8 cellular contexts compared by ENCODE assay signal in genomic region chr5:43603535-43604363, GRCh38. TPM values are rescaled to one million over a fixed set of nuclear protein-coding genes. Genes with fewer than 3 reads are reported as not detected.
DNase-seq lines count a peak whose midpoint lies in the region; ATAC-seq, FAIRE-seq and TF ChIP-seq lines count a peak whose summit lies in the region.

No MANE protein-coding gene starts in this region.

- H3K4me3 ChIP-seq in GM08714 (ENCODE audit: low read length) (peak overlapping the region; percentile 80), retinal pigment epithelial cell (ENCODE audit: low read length) (peak overlapping the region; percentile 88)

- peaks cover 42% of the 10 kb centered on the region for H3K4me1 Mint-ChIP-seq in T-helper 17 cell

- H3K27ac Mint-ChIP-seq in T-helper 17 cell = peak overlapping the region; percentile 98

- no peaks in the 10 kb centered on the region for H3K27me3 Mint-ChIP-seq in T-helper 17 cell

- ATAC-seq in HG02571 (IDR thresholded peaks at IDR 0.05; ENCODE audit: unreplicated experiment) (peak; percentile 45), T-helper 17 cell (peak; percentile 74)

- TF ChIP-seq CTCF in retinal pigment epithelial cell (conservative IDR thresholded peaks at IDR 0.05; ENCODE audit: low read depth, low read length) (no peak), D721Med (IDR thresholded peaks at IDR 0.05; ENCODE audit: insufficient read depth, missing control alignments) (no peak)

- H3K9me3 ChIP-seq in T-helper 17 cell (ENCODE audit: control insufficient read depth, low read length, poor library complexity, severe bottlenecking) = no peaks in the 10 kb centered on the region

- peak overlapping the region; percentile 99 for H3K4me3 Mint-ChIP-seq in T-helper 17 cell

- peak; percentile 86 for DNase-seq in NCI-H1092 treated with DMSO at 0.1 percent for 48 hours (lab: John Stamatoyannopoulos, UW)
- DNase-seq in T-helper 17 cell = peak; percentile 47 to 58 (median 48)
- peak in 54 of 58 donors; percentile 14 to 79 (median 42) for DNase-seq in anterior cingulate cortex (lab: John Stamatoyannopoulos, UW)
- DNase-seq in hepatic stellate cell (ENCODE audit: low spot score) = peak; percentile 75
- no peak for DNase-seq in retinal pigment epithelial cell (ENCODE audit: low read depth)
- DNase-seq in D721Med (ENCODE audit: insufficient read length, low spot score) = no peak

- peaks cover 3% of the 10 kb centered on the region for H3K36me3 Mint-ChIP-seq in T-helper 17 cell (ENCODE audit: low read depth)

- FAIRE-seq in D721Med (lab: Jason Lieb, UNC) = no peak

RNA-seq across cellular contexts. Expression of gene NNT, which starts 0.8 kb away (rescaled TPM):
- 10 to 100 TPM; 42.6 to 49.5 TPM for total RNA-seq in T-helper 17 cell

RNA-seq across cellular contexts. Expression of gene PAIP1, which starts 46.9 kb away (rescaled TPM):
- 10 to 100 TPM; 23.7 to 29.4 TPM for total RNA-seq in T-helper 17 cell

Comparison
In these comparisons a context has a peak if more than half of its experiments do, and no peak if none do; other contexts are left out.
1. DNase-seq: peak in NCI-H1092 treated with DMSO at 0.1 percent for 48 hours (single experiment), T-helper 17 cell (3 of 3), anterior cingulate cortex (54 of 58) and hepatic stellate cell (single experiment); none in retinal pigment epithelial cell (single experiment) and D721Med (single experiment).